ENCODE assay signal across 31 cellular contexts in the genomic region with DNA sequence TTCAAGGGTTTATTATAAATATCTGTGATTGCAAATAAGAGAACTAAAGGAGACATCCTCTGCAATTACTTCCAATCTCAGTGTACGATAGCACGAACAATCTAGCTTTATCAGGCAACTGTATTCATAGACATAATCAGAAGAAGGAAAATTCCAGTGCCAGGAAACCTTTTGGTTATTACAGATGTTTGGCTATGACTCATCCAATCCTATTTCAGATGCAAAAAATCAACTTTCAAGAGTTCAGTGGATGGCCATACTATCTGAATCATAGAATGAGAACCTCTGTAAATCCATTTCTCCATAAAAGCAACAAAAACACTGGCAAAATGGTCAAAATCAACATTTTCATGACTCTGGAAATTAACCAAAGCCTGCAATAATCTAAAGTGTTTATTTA. TPM values are rescaled to one million over a fixed set of nuclear protein-coding genes. Genes with fewer than 3 reads are reported as not detected.
A peak's percentile ranks its signal among the peaks of the same experiment; 100 is the strongest.
DNase-seq lines count a peak whose midpoint lies in the region; ATAC-seq, FAIRE-seq and TF ChIP-seq lines count a peak whose summit lies in the region.
"Had no signal": no experiment of that assay in that cellular context is flagged by ENCODE, and none has a peak within 500 bp of the region (broad histone marks: within the 10 kb centered on the region; RNA-seq: fewer than 3 reads in every experiment).

No MANE protein-coding gene starts in this region.

- H3K4me2 ChIP-seq in A549 = no peak overlapping the region
- H3K4me2 ChIP-seq in mammary epithelial cell (ENCODE audit: insufficient read depth, low read depth, low read length) = no peak overlapping the region

- no TSS peak for BruUV-seq in mammary epithelial cell (replicated peaks; lab: Mats Ljungman, UMichigan)

- no peaks in the 10 kb centered on the region for H3K27me3 ChIP-seq in mammary epithelial cell (ENCODE audit: insufficient read depth, low read length)
- H3K27me3 ChIP-seq: MG63, uterus had no signal

- dilution Hi-C loops in mammary epithelial cell (cut with HindIII; ENCODE audit: low sequenced_read_pairs) = no loop called here

- POLR2A ChIA-PET in A549 (lab: Yijun Ruan, JAX) = no interaction called here

- H3K36me3 ChIP-seq in mammary epithelial cell (ENCODE audit: insufficient read depth, low read length) = no peaks in the 10 kb centered on the region
- H3K36me3 ChIP-seq: gastrocnemius medialis, MG63, thoracic aorta, uterus had no signal

- ATAC-seq in A549 (no peak), GM21737 (IDR thresholded peaks at IDR 0.05; ENCODE audit: unreplicated experiment) (no peak)
- ATAC-seq: activated CD8-positive, alpha-beta T cell treated with anti-CD3 and anti-CD28 coated beads, Interleukin-2, amount 10 ng/mL, durations not matched to agents 7 days and 5 days; CD8-positive, alpha-beta T cell; gastrocnemius medialis; HCT116; K562; left colon had no signal

- 5% methylated on average over 2 of the region's 2 CpGs for WGBS in A549 (ENCODE audit: missing lambda C conversion rate)
- 100% methylated on average over 2 of the region's 2 CpGs for WGBS in mammary epithelial cell (ENCODE audit: low coverage, missing lambda C conversion rate)

- no peak for TF ChIP-seq CTCF in A549 (IDR thresholded peaks at IDR 0.05)
- no peak for TF ChIP-seq CTCF in cardiac fibroblast (IDR thresholded peaks at IDR 0.05; ENCODE audit: low read depth, low read length)
- no peak for TF ChIP-seq CTCF in D721Med (IDR thresholded peaks at IDR 0.05; ENCODE audit: insufficient read depth, missing control alignments)
- no peak for TF ChIP-seq CTCF in mammary epithelial cell (conservative IDR thresholded peaks at IDR 0.05 in 1 of 2, IDR thresholded peaks at IDR 0.05 in 1 of 2; ENCODE audit: extremely low read depth in 1 of 2, insufficient read depth in 1 of 2, low read depth in 1 of 2, low read length in 2 of 2)

- no peaks in the 10 kb centered on the region; the same call in 2 of the 3 replicates for H3K9me3 ChIP-seq in A549
- peaks cover 3% of the 10 kb centered on the region for H3K9me3 ChIP-seq in mammary epithelial cell (replicated peaks; ENCODE audit: insufficient read depth, low read length)
- H3K9me3 ChIP-seq: gastrocnemius medialis, MG63, thoracic aorta, uterus had no signal

- TF ChIP-seq RAD21 in A549 (conservative IDR thresholded peaks at IDR 0.05 in 1 of 2, IDR thresholded peaks at IDR 0.05 in 1 of 2) = no peak

- intact Hi-C loops in mammary epithelial cell (cut with micrococcal nuclease) = no loop called here

- FAIRE-seq in A549 (lab: Jason Lieb, UNC) (no peak), D721Med (lab: Jason Lieb, UNC) (no peak)
- FAIRE-seq: G401.6, GM19239, K562 had no signal

- DNase-seq in A549 (ENCODE audit: low read depth in 1 of 2, low spot score in 1 of 2) (no peak), HS-5 (ENCODE audit: low read depth) (peak; percentile 13), cardiac fibroblast (ENCODE audit: low read depth in 2 of 2) (peak; percentile 41 to 56), fibroblast of the conjunctiva (ENCODE audit: low read depth) (peak; percentile 31), D721Med (ENCODE audit: insufficient read length, low spot score) (no peak), mammary epithelial cell (no peak), COR-L47 (lab: John Stamatoyannopoulos, UW) (no peak)
- DNase-seq: activated CD4-positive, alpha-beta T cell treated with anti-CD3 and anti-CD28 coated beads for 1 hour; activated CD8-positive, alpha-beta T cell treated with anti-CD3 and anti-CD28 coated beads, Interleukin-2, amount 10 ng/mL, durations not matched to agents 7 days and 5 days; aorta; CD8-positive, alpha-beta T cell; DMS53; dorsolateral prefrontal cortex; gastrocnemius medialis; left colon; mesendoderm; MG63; NCI-H1417; NCI-H2081 treated with DMSO at 0.1 percent for 48 hours; NCI-H345; NCI-H774; stimulated activated naive CD4-positive, alpha-beta T cell treated with Interleukin-2 at 50 U/mL for 16 hours; uterus had no signal

- CTCF ChIA-PET in A549 (lab: Yijun Ruan, JAX) = interaction anchor here (1.1 to 1.3 kb wide), 2 partner anchors 37 to 495 kb away, joined by 3 to 5 read pairs; no protein-coding TSS in a partner anchor
- CTCF ChIA-PET in mammary epithelial cell (lab: Charles Lee; ENCODE audit: low non-redundant PET) = no interaction called here

- in situ Hi-C loops in mammary epithelial cell (cut with MboI; ENCODE audit: low sequenced_read_pairs in 2 of 2) = no loop called here

- no peak overlapping the region for H2AFZ ChIP-seq in mammary epithelial cell (ENCODE audit: low read depth, low read length)

- no peak for TF ChIP-seq EP300 in A549 (IDR thresholded peaks at IDR 0.05)

- no peak overlapping the region for H3K27ac ChIP-seq in A549
- no peak overlapping the region for H3K27ac ChIP-seq in mammary epithelial cell (ENCODE audit: insufficient read depth, low read depth, low read length)
- H3K27ac ChIP-seq: 22Rv1, dorsolateral prefrontal cortex, gastrocnemius medialis, SK-N-MC, thoracic aorta, uterus had no signal

- no peak overlapping the region for H3K4me3 ChIP-seq in A549
- H3K4me3 ChIP-seq in cardiac fibroblast (replicated peaks in 1 of 2; ENCODE audit: low read depth in 2 of 2, low read length in 2 of 2) = no peak overlapping the region
- H3K4me3 ChIP-seq in mammary epithelial cell (replicated peaks in 1 of 3; ENCODE audit: insufficient read depth in 1 of 3, low read depth in 2 of 3, low read length in 3 of 3) = no peak overlapping the region
- H3K4me3 ChIP-seq: dorsolateral prefrontal cortex, gastrocnemius medialis, K562, MG63, SK-N-MC, thoracic aorta, uterus had no signal

- no peaks in the 10 kb centered on the region for H4K20me1 ChIP-seq in mammary epithelial cell (ENCODE audit: insufficient read depth, low read length)

- H3K79me2 ChIP-seq in mammary epithelial cell (ENCODE audit: insufficient read depth, low read length) = no peaks in the 10 kb centered on the region

- H3K9ac ChIP-seq in mammary epithelial cell (ENCODE audit: insufficient read depth, low read length) = no peak overlapping the region

- H3K4me1 ChIP-seq in A549 (no peaks in the 10 kb centered on the region), mammary epithelial cell (ENCODE audit: insufficient read depth, low read length) (no peaks in the 10 kb centered on the region)
- H3K4me1 ChIP-seq: gastrocnemius medialis, uterus had no signal

- no peak for TF ChIP-seq POLR2A in A549 (IDR thresholded peaks at IDR 0.05; ENCODE audit: low read length)

TF ChIP-seq in A549, 52 proteins besides CTCF, POLR2A, EP300 and RAD21:
- no peak for TF ChIP-seq FOSL2 (IDR thresholded peaks at IDR 0.05)
- peak; percentile 45 for TF ChIP-seq FOSL2 (CRISPR knock-in tag; IDR thresholded peaks at IDR 0.05)
- TF ChIP-seq EHMT2 (IDR thresholded peaks at IDR 0.05; ENCODE audit: low read depth) = no peak

RNA-seq across cellular contexts. Expression of gene GAS1, which starts 37.9 kb away (rescaled TPM):
- not detected in 2 replicates for polyA plus RNA-seq in A549 (2011; rRNA removed)
- polyA plus RNA-seq in A549 (2012; cell fraction: cytosol; rRNA removed) = 0.03 and 0.08 TPM in 2 replicates
- 0.07 and 0.12 TPM in 2 replicates for polyA plus RNA-seq in A549 (2012; cell fraction: nucleus; rRNA removed)
- polyA plus RNA-seq in A549 (2017; fragmentation: RNase III; extraction: RNeasy Plus Mini Kit Qiagen cat#74134 plus additional on column Dnase treatment) = 0.03 TPM in 1 of 3 replicates, not detected in the others
- polyA minus RNA-seq in A549 (2011; rRNA and poly(A)+ RNA removed) = not detected in 2 replicates
- 10 to 100 TPM in 1 of 2 donors, 1 to 10 TPM in 1; 2.8 to 15.7 TPM for total RNA-seq in mammary epithelial cell
- 1.4 TPM for polyA plus RNA-seq in mammary epithelial cell
- polyA minus RNA-seq in mammary epithelial cell = 1.7 TPM
- polyA plus RNA-seq: K562 had no signal

Comparison
In these comparisons a context has a peak if more than half of its experiments do, and no peak if none do; other contexts are left out.
1. DNase-seq: peak in HS-5 (single experiment), cardiac fibroblast (2 of 2) and fibroblast of the conjunctiva (single experiment); none in A549 (0 of 2), D721Med (single experiment), mammary epithelial cell (single experiment) and COR-L47 (single experiment).